Comparison of ENCODE assay signal across 8 cellular contexts in genomic region chr17:32443827-32444300, GRCh38. TPM values are rescaled to one million over a fixed set of nuclear protein-coding genes. Genes with fewer than 3 reads are reported as not detected.
A peak's percentile ranks its signal among the peaks of the same experiment; 100 is the strongest.
DNase-seq lines count a peak whose midpoint lies in the region; ATAC-seq, FAIRE-seq and TF ChIP-seq lines count a peak whose summit lies in the region.

No MANE protein-coding gene starts in this region.

- H3K4me3 ChIP-seq in HepG2 (replicated peaks in 1 of 3; ENCODE audit: insufficient read depth in 1 of 3, low read depth in 2 of 3, low read length in 3 of 3), result peak overlapping the region; percentile 61 to 88 (median 81)

- POLR2A ChIA-PET in HepG2 (lab: Yijun Ruan, JAX), result interaction anchor here (0.8 to 1.7 kb wide), 9 partner anchors 10 to 103 kb away, joined by 3 to 13 read pairs (median 4); partner anchors contain the start of gene CDK5R1

- FAIRE-seq in HepG2 (lab: Jason Lieb, UNC), result no peak

- no peaks in the 10 kb centered on the region for H3K27me3 ChIP-seq in HepG2 (ENCODE audit: control insufficient read depth in 1 of 2, insufficient read depth in 2 of 2, low read length in 2 of 2)

- peaks cover 15% of the 10 kb centered on the region for H4K20me1 ChIP-seq in HepG2 (ENCODE audit: insufficient read depth, low read length)

- peak overlapping the region; percentile 29 for H2AFZ ChIP-seq in HepG2 (ENCODE audit: low read length)

- peaks cover 2 to 9% of the 10 kb centered on the region in 2 experiments; a peak in 4 of 5 replicates for H3K36me3 ChIP-seq in HepG2 (replicated peaks in 1 of 2; ENCODE audit: control insufficient read depth in 1 of 2, insufficient read depth in 2 of 2, low read length in 2 of 2)

- peaks cover 38% of the 10 kb centered on the region for H3K4me1 Mint-ChIP-seq in activated CD8-positive, alpha-beta memory T cell treated with anti-CD3 and anti-CD28 coated beads, Interleukin-2, amount 10 ng/mL, durations not matched to agents 7 days and 5 days
- H3K4me1 Mint-ChIP-seq in activated naive CD8-positive, alpha-beta T cell (ENCODE audit: low read depth), result peaks cover 30% of the 10 kb centered on the region
- H3K4me1 Mint-ChIP-seq in type B pancreatic cell (ENCODE audit: unreplicated experiment), result peaks cover 18% of the 10 kb centered on the region

- H3K36me3 Mint-ChIP-seq in activated CD8-positive, alpha-beta memory T cell treated with anti-CD3 and anti-CD28 coated beads, Interleukin-2, amount 10 ng/mL, durations not matched to agents 7 days and 5 days, result peaks cover 16% of the 10 kb centered on the region
- peaks cover 5% of the 10 kb centered on the region for H3K36me3 Mint-ChIP-seq in activated naive CD8-positive, alpha-beta T cell
- peaks cover 8% of the 10 kb centered on the region for H3K36me3 Mint-ChIP-seq in type B pancreatic cell

- no peak overlapping the region for H3K27ac ChIP-seq in HepG2 (ENCODE audit: extremely low read length, insufficient read depth, low read length)

- peaks cover 15% of the 10 kb centered on the region for H3K27me3 Mint-ChIP-seq in activated CD8-positive, alpha-beta memory T cell treated with anti-CD3 and anti-CD28 coated beads, Interleukin-2, amount 10 ng/mL, durations not matched to agents 7 days and 5 days
- peaks cover 1% of the 10 kb centered on the region for H3K27me3 Mint-ChIP-seq in activated naive CD8-positive, alpha-beta T cell
- peaks cover 23% of the 10 kb centered on the region for H3K27me3 Mint-ChIP-seq in type B pancreatic cell

- no peak for DNase-seq in activated CD8-positive, alpha-beta memory T cell treated with anti-CD3 and anti-CD28 coated beads, Interleukin-2, amount 10 ng/mL, durations not matched to agents 7 days and 5 days
- no peak for DNase-seq in activated CD8-positive, alpha-beta memory T cell treated with anti-CD3 and anti-CD28 coated beads, Interleukin-2, amount 50 U/mL, for 48 hours
- no peak for DNase-seq in HepG2 (ENCODE audit: low spot score)
- no peak for DNase-seq in type B pancreatic cell (ENCODE audit: extremely low spot score, unreplicated experiment)

- no peak for TF ChIP-seq RAD21 in HepG2 (CRISPR knock-in tag; IDR thresholded peaks at IDR 0.05)

- no peak for TF ChIP-seq EP300 in HepG2 (IDR thresholded peaks at IDR 0.05; ENCODE audit: low read depth in 2 of 2, low read length in 2 of 2)
- TF ChIP-seq EP300 in HepG2 (CRISPR knock-in tag; IDR thresholded peaks at IDR 0.05; ENCODE audit: borderline replicate concordance), result no peak

- no TSS peak for BruUV-seq in HepG2 (replicated peaks; lab: Mats Ljungman, UMichigan)

- H3K4me3 Mint-ChIP-seq in activated CD8-positive, alpha-beta memory T cell treated with anti-CD3 and anti-CD28 coated beads, Interleukin-2, amount 10 ng/mL, durations not matched to agents 7 days and 5 days, result peak overlapping the region; percentile 82
- H3K4me3 Mint-ChIP-seq in activated naive CD8-positive, alpha-beta T cell, result peak overlapping the region; percentile 93
- H3K4me3 Mint-ChIP-seq in type B pancreatic cell, result peak overlapping the region; percentile 92

- CTCF ChIA-PET in activated CD8-positive, alpha-beta memory T cell treated with anti-CD3 and anti-CD28 coated beads, Interleukin-2, amount 10 ng/mL, durations not matched to agents 7 days and 5 days (lab: Charles Lee), result interaction anchor here (0.6 to 8.0 kb wide), 39 partner anchors 9 to 433 kb away, joined by 3 to 67 read pairs (median 4); partner anchors contain the start of genes C17orf75 and MYO1D
- CTCF ChIA-PET in HepG2 (lab: Yijun Ruan, JAX; ENCODE audit: low intra/inter-chr PET ratio, low total read pairs), result interaction anchor here (1.5 kb wide), 1 partner anchor 18 kb away, joined by 4 read pairs; no protein-coding TSS in a partner anchor

- no peaks in the 10 kb centered on the region for H3K9me3 Mint-ChIP-seq in activated CD8-positive, alpha-beta memory T cell treated with anti-CD3 and anti-CD28 coated beads, Interleukin-2, amount 10 ng/mL, durations not matched to agents 7 days and 5 days (ENCODE audit: low read depth)
- H3K9me3 Mint-ChIP-seq in activated naive CD8-positive, alpha-beta T cell (ENCODE audit: low read depth), result no peaks in the 10 kb centered on the region
- H3K9me3 Mint-ChIP-seq in type B pancreatic cell, result no peaks in the 10 kb centered on the region

- 0% methylated on average over 14 of the region's 29 CpGs for WGBS in HepG2 (ENCODE audit: low lambda C conversion rate)

- intact Hi-C loops in HepG2 (cut with micrococcal nuclease; ENCODE audit: unreplicated experiment), result no loop called here

- TF ChIP-seq POLR2A in HepG2 (IDR thresholded peaks at IDR 0.05; ENCODE audit: insufficient read depth in 1 of 2, low read depth in 2 of 2, low read length in 2 of 2), result no peak

- no peak overlapping the region for H3K27ac Mint-ChIP-seq in activated CD8-positive, alpha-beta memory T cell treated with anti-CD3 and anti-CD28 coated beads, Interleukin-2, amount 10 ng/mL, durations not matched to agents 7 days and 5 days
- H3K27ac Mint-ChIP-seq in activated naive CD8-positive, alpha-beta T cell, result peak overlapping the region; percentile 84
- peak overlapping the region; percentile 79 for H3K27ac Mint-ChIP-seq in type B pancreatic cell

- no peak for TF ChIP-seq CTCF in HepG2 (CRISPR knock-in tag; IDR thresholded peaks at IDR 0.05)
- no peak for TF ChIP-seq CTCF in type B pancreatic cell (conservative IDR thresholded peaks at IDR 0.05)

- peak overlapping the region; percentile 62; the same call in 1 of the 2 replicates for H3K9ac ChIP-seq in HepG2 (ENCODE audit: insufficient read depth, low read depth, low read length)

- no peaks in the 10 kb centered on the region for H3K9me3 ChIP-seq in HepG2 (ENCODE audit: low read length)

- ATAC-seq in activated CD8-positive, alpha-beta memory T cell treated with anti-CD3 and anti-CD28 coated beads, Interleukin-2, amount 10 ng/mL, durations not matched to agents 7 days and 5 days, result no peak
- ATAC-seq in HepG2 (peak; percentile 20), GM19463 (IDR thresholded peaks at IDR 0.05; ENCODE audit: unreplicated experiment) (no peak), HG02938 (IDR thresholded peaks at IDR 0.05; ENCODE audit: unreplicated experiment) (no peak), HG03354 (IDR thresholded peaks at IDR 0.05; ENCODE audit: poor library complexity, severe bottlenecking, unreplicated experiment) (no peak)

- H3K79me2 ChIP-seq in HepG2 (ENCODE audit: insufficient read depth, low read length), result peaks cover 41% of the 10 kb centered on the region

- peak overlapping the region; percentile 99 for H3K4me2 ChIP-seq in HepG2 (ENCODE audit: low read depth, low read length)

- in situ Hi-C loops in HepG2 (cut with HindIII; ENCODE audit: extremely low pct_ligation_motif_present, low pct_unique_long_range_greater_than_20kb), result no loop called here

- H3K4me1 ChIP-seq in HepG2 (ENCODE audit: insufficient read depth, low read length), result peaks cover 58% of the 10 kb centered on the region

RNA-seq across cellular contexts. Expression of gene PSMD11, which starts 0.4 kb away (rescaled TPM):
- total RNA-seq in activated CD8-positive, alpha-beta memory T cell treated with anti-CD3 and anti-CD28 coated beads, Interleukin-2, amount 10 ng/mL, durations not matched to agents 7 days and 5 days, result 100 to 1,000 TPM; 110 to 139 TPM
- total RNA-seq in HepG2 (2016; rRNA removed; fragmentation: Illumina TruSeq; extraction: Trizol) (152 and 233 TPM in 2 replicates), type B pancreatic cell (ENCODE audit: low replicate concordance) (109 and 117 TPM in 2 replicates)
- 29.1 and 33.4 TPM in 2 replicates for total RNA-seq in HepG2 (2016; cell fraction: cytosol; rRNA removed; fragmentation: Illumina TruSeq; extraction: Trizol; ENCODE audit: low read depth)
- total RNA-seq in HepG2 (2016; cell fraction: insoluble cytoplasmic fraction; rRNA removed; fragmentation: Illumina TruSeq; extraction: Trizol), result 171 and 231 TPM in 2 replicates
- total RNA-seq in HepG2 (2016; cell fraction: membrane; rRNA removed; fragmentation: Illumina TruSeq; extraction: Trizol), result 55.8 and 64.2 TPM in 2 replicates
- total RNA-seq in HepG2 (2016; cell fraction: nucleus; rRNA removed; fragmentation: Illumina TruSeq; extraction: Trizol), result 97.0 and 99.3 TPM in 2 replicates
- 64.2 and 69.8 TPM in 2 replicates for polyA plus RNA-seq in HepG2 (2011; rRNA removed)
- polyA plus RNA-seq in HepG2 (2011; cell fraction: cytosol; rRNA removed), result 43.9 and 49.0 TPM in 2 replicates
- polyA plus RNA-seq in HepG2 (2011; cell fraction: nucleus; rRNA removed), result 28.9 and 39.9 TPM in 2 replicates
- 87.5 and 91.8 TPM in 2 replicates for polyA plus RNA-seq in HepG2 (2012)
- polyA plus RNA-seq in HepG2 (2016; cell fraction: cytosol; fragmentation: Illumina TruSeq; extraction: Trizol; ENCODE audit: low read depth), result 21.5 TPM in 2 replicates
- polyA plus RNA-seq in HepG2 (2016; cell fraction: insoluble cytoplasmic fraction; fragmentation: Illumina TruSeq; extraction: Trizol; ENCODE audit: low read depth), result 239 and 241 TPM in 2 replicates
- 30.8 and 34.3 TPM in 2 replicates for polyA plus RNA-seq in HepG2 (2016; cell fraction: membrane; fragmentation: Illumina TruSeq; extraction: Trizol; ENCODE audit: low read depth)
- 123 and 137 TPM in 2 replicates for polyA plus RNA-seq in HepG2 (2016; cell fraction: nucleus; fragmentation: Illumina TruSeq; extraction: Trizol; ENCODE audit: insufficient read depth, low read depth)
- polyA minus RNA-seq in HepG2 (2011; rRNA and poly(A)+ RNA removed; ENCODE audit: low replicate concordance), result 77.9 and 189 TPM in 2 replicates
- 61.4 and 62.0 TPM in 2 replicates for polyA minus RNA-seq in HepG2 (2011; cell fraction: cytosol; rRNA and poly(A)+ RNA removed)
- polyA minus RNA-seq in HepG2 (2011; cell fraction: nucleus; rRNA and poly(A)+ RNA removed), result 91.0 and 95.6 TPM in 2 replicates

RNA-seq across cellular contexts. Expression of gene CDK5R1, which starts 42.9 kb away (rescaled TPM):
- total RNA-seq in activated CD8-positive, alpha-beta memory T cell treated with anti-CD3 and anti-CD28 coated beads, Interleukin-2, amount 10 ng/mL, durations not matched to agents 7 days and 5 days, result 1 to 10 TPM; 3.3 to 3.5 TPM
- total RNA-seq in HepG2 (2016; rRNA removed; fragmentation: Illumina TruSeq; extraction: Trizol) (2.5 and 3.9 TPM in 2 replicates), type B pancreatic cell (ENCODE audit: low replicate concordance) (6.9 and 9.7 TPM in 2 replicates)
- 0.71 TPM in 2 replicates for total RNA-seq in HepG2 (2016; cell fraction: cytosol; rRNA removed; fragmentation: Illumina TruSeq; extraction: Trizol; ENCODE audit: low read depth)
- total RNA-seq in HepG2 (2016; cell fraction: insoluble cytoplasmic fraction; rRNA removed; fragmentation: Illumina TruSeq; extraction: Trizol), result 2.2 and 3.5 TPM in 2 replicates
- total RNA-seq in HepG2 (2016; cell fraction: membrane; rRNA removed; fragmentation: Illumina TruSeq; extraction: Trizol), result 2.5 and 3.2 TPM in 2 replicates
- 4.4 and 5.2 TPM in 2 replicates for total RNA-seq in HepG2 (2016; cell fraction: nucleus; rRNA removed; fragmentation: Illumina TruSeq; extraction: Trizol)
- polyA plus RNA-seq in HepG2 (2011; rRNA removed), result 1.1 and 1.4 TPM in 2 replicates
- 1.0 and 1.1 TPM in 2 replicates for polyA plus RNA-seq in HepG2 (2011; cell fraction: cytosol; rRNA removed)
- 3.4 and 3.9 TPM in 2 replicates for polyA plus RNA-seq in HepG2 (2011; cell fraction: nucleus; rRNA removed)
- 2.0 and 2.1 TPM in 2 replicates for polyA plus RNA-seq in HepG2 (2012)
- 0.42 and 0.75 TPM in 2 replicates for polyA plus RNA-seq in HepG2 (2016; cell fraction: cytosol; fragmentation: Illumina TruSeq; extraction: Trizol; ENCODE audit: low read depth)
- polyA plus RNA-seq in HepG2 (2016; cell fraction: insoluble cytoplasmic fraction; fragmentation: Illumina TruSeq; extraction: Trizol; ENCODE audit: low read depth), result 2.5 and 3.0 TPM in 2 replicates
- 1.6 and 1.9 TPM in 2 replicates for polyA plus RNA-seq in HepG2 (2016; cell fraction: membrane; fragmentation: Illumina TruSeq; extraction: Trizol; ENCODE audit: low read depth)
- 8.0 and 8.4 TPM in 2 replicates for polyA plus RNA-seq in HepG2 (2016; cell fraction: nucleus; fragmentation: Illumina TruSeq; extraction: Trizol; ENCODE audit: insufficient read depth, low read depth)
- polyA minus RNA-seq in HepG2 (2011; rRNA and poly(A)+ RNA removed; ENCODE audit: low replicate concordance), result 0.37 and 4.7 TPM in 2 replicates
- 1.1 and 1.7 TPM in 2 replicates for polyA minus RNA-seq in HepG2 (2011; cell fraction: cytosol; rRNA and poly(A)+ RNA removed)
- polyA minus RNA-seq in HepG2 (2011; cell fraction: nucleus; rRNA and poly(A)+ RNA removed), result 2.4 and 2.6 TPM in 2 replicates
